Comparison of ENCODE assay signal across 8 cellular contexts in the genomic region with DNA sequence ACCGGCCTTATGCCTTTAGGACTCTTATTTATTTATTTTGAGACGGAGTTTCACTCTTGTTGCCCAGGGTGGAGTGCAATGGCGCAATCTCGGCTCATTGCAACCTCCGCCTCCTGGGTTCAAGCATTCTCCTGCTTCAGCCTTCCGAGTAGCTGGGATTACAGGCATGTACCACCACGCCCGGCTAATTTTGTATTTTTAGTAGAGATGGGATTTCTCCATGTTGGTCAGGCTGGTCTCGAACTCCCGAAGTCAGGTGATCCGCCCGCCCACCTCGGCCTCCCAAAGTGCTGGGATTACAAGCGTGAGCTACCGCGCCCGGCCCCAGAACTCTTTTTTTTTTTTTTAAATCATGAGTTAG. TPM values are rescaled to one million over a fixed set of nuclear protein-coding genes. Genes with fewer than 3 reads are reported as not detected.
DNase-seq lines count a peak whose midpoint lies in the region; ATAC-seq and TF ChIP-seq lines count a peak whose summit lies in the region.
"Not testable (repeated sequence)": the region's sequence is repeated elsewhere in the genome, so short reads cannot be mapped to it uniquely, and the experiment has no call there.

No MANE protein-coding gene starts in this region.

- not testable (repeated sequence) for H3K9me3 ChIP-seq in Panc1 (ENCODE audit: control insufficient read depth, insufficient read depth, low read depth, low read length); mucosa of stomach (ENCODE audit: control insufficient read depth, low read length); vagina

- TSS peak; percentile 98 for BruUV-seq in Panc1 (replicated peaks; lab: Mats Ljungman, UMichigan)

- peaks cover 25% of the 10 kb centered on the region for H3K4me1 Mint-ChIP-seq in activated T-helper 2 cell treated with anti-CD3 and anti-CD28 coated beads, Interferon-gamma antibody, Interleukin-2, Interleukin-4, amounts not matched to agents 10 μg/mL and 5 μg/mL and 100 μg/mL, durations not matched to agents 14 hours and 24 hours and 36 hours (ENCODE audit: low read depth)

- peak overlapping the region; percentile 87 for H3K27ac Mint-ChIP-seq in activated T-helper 2 cell treated with anti-CD3 and anti-CD28 coated beads, Interferon-gamma antibody, Interleukin-2, Interleukin-4, amounts not matched to agents 10 μg/mL and 5 μg/mL and 100 μg/mL, durations not matched to agents 14 hours and 24 hours and 36 hours

- not testable (repeated sequence) for DNase-seq in GM12865 (ENCODE audit: low read depth); Panc1 (ENCODE audit: low read depth, low spot score); activated T-helper 2 cell treated with anti-CD3 and anti-CD28 coated beads, Interferon-gamma antibody, Interleukin-2, Interleukin-4, amounts not matched to agents 10 μg/mL and 5 μg/mL and 100 μg/mL, durations not matched to agents 14 hours and 24 hours and 36 hours (ENCODE audit: low spot score); coronary artery (ENCODE audit: low spot score); skeletal muscle cell (ENCODE audit: low read depth); vagina (ENCODE audit: extremely low spot score in 2 of 2)
- DNase-seq in left ventricle myocardium superior: peak; percentile 40

- H3K4me1 ChIP-seq in Panc1 (ENCODE audit: control insufficient read depth, insufficient read depth, low read length): not testable (repeated sequence)
- H3K4me1 ChIP-seq in mucosa of stomach (ENCODE audit: control insufficient read depth, insufficient read depth, low read length) (peaks cover 17% of the 10 kb centered on the region), vagina (peaks cover 35% of the 10 kb centered on the region)

- peak overlapping the region; percentile 91 for H3K9ac ChIP-seq in mucosa of stomach (ENCODE audit: low read length)

- TF ChIP-seq CTCF in GM12865 (IDR thresholded peaks at IDR 0.05; ENCODE audit: insufficient read depth, low read depth, low read length, missing control alignments); Panc1 (IDR thresholded peaks at IDR 0.05); coronary artery (IDR thresholded peaks at IDR 0.05); vagina (IDR thresholded peaks at IDR 0.05): not testable (repeated sequence)

- H3K27me3 Mint-ChIP-seq in activated T-helper 2 cell treated with anti-CD3 and anti-CD28 coated beads, Interferon-gamma antibody, Interleukin-2, Interleukin-4, amounts not matched to agents 10 μg/mL and 5 μg/mL and 100 μg/mL, durations not matched to agents 14 hours and 24 hours and 36 hours (ENCODE audit: low read depth): not testable (repeated sequence)

- H3K4me3 Mint-ChIP-seq in activated T-helper 2 cell treated with anti-CD3 and anti-CD28 coated beads, Interferon-gamma antibody, Interleukin-2, Interleukin-4, amounts not matched to agents 10 μg/mL and 5 μg/mL and 100 μg/mL, durations not matched to agents 14 hours and 24 hours and 36 hours (ENCODE audit: low read depth): peak overlapping the region; percentile 85

- in situ Hi-C loops in Panc1 (cut with HindIII; ENCODE audit: low pct_unique_long_range_greater_than_20kb, low sequenced_read_pairs): not testable (repeated sequence)

- intact Hi-C loops in Panc1 (cut with micrococcal nuclease; ENCODE audit: unreplicated experiment); activated T-helper 2 cell treated with anti-CD3 and anti-CD28 coated beads, Interferon-gamma antibody, Interleukin-2, Interleukin-4, amounts not matched to agents 10 μg/mL and 5 μg/mL and 100 μg/mL, durations not matched to agents 14 hours and 24 hours and 36 hours (cut with micrococcal nuclease); left ventricle myocardium superior (cut with micrococcal nuclease); vagina (cut with DNase I): not testable (repeated sequence)

- not testable (repeated sequence) for TF ChIP-seq POLR2A in vagina (IDR thresholded peaks at IDR 0.05)

- H3K4me3 ChIP-seq in GM12865 (ENCODE audit: low read depth, low read length) (peak overlapping the region; percentile 99), Panc1 (ENCODE audit: low read depth in 2 of 2, low read length in 2 of 2) (peak overlapping the region; percentile 60 to 76), coronary artery (peak overlapping the region; percentile 95), mucosa of stomach (ENCODE audit: low read length) (peak overlapping the region; percentile 31), skeletal muscle cell (ENCODE audit: low read depth, low read length) (peak overlapping the region; percentile 77), vagina (peak overlapping the region; percentile 72 to 95)

- CTCF ChIA-PET in Panc1 (lab: Charles Lee): not testable (repeated sequence)

- not testable (repeated sequence) for ATAC-seq in Panc1, left ventricle myocardium superior

- not testable (repeated sequence) for H3K36me3 ChIP-seq in Panc1 (ENCODE audit: control insufficient read depth, insufficient read depth, low read length); mucosa of stomach (ENCODE audit: control insufficient read depth, insufficient read depth, low read length); vagina

- POLR2A ChIA-PET in Panc1 (lab: Charles Lee): interaction anchor here (0.6 to 0.7 kb wide), 9 partner anchors 9 to 164 kb away, joined by 3 to 21 read pairs (median 5); no protein-coding TSS in a partner anchor

- H3K27me3 ChIP-seq in Panc1 (ENCODE audit: control insufficient read depth, insufficient read depth, low read length); mucosa of stomach (ENCODE audit: control insufficient read depth, insufficient read depth, low read length); vagina: not testable (repeated sequence)

- H3K27ac ChIP-seq in Panc1 (ENCODE audit: low read length): peak overlapping the region; percentile 73
- peak overlapping the region; percentile 98 to 99 for H3K27ac ChIP-seq in coronary artery
- H3K27ac ChIP-seq in vagina: peak overlapping the region; percentile 95

- H3K36me3 Mint-ChIP-seq in activated T-helper 2 cell treated with anti-CD3 and anti-CD28 coated beads, Interferon-gamma antibody, Interleukin-2, Interleukin-4, amounts not matched to agents 10 μg/mL and 5 μg/mL and 100 μg/mL, durations not matched to agents 14 hours and 24 hours and 36 hours (ENCODE audit: low read depth): peaks cover 18% of the 10 kb centered on the region

- H3K9me3 Mint-ChIP-seq in activated T-helper 2 cell treated with anti-CD3 and anti-CD28 coated beads, Interferon-gamma antibody, Interleukin-2, Interleukin-4, amounts not matched to agents 10 μg/mL and 5 μg/mL and 100 μg/mL, durations not matched to agents 14 hours and 24 hours and 36 hours: peaks cover 11% of the 10 kb centered on the region

RNA-seq across cellular contexts. Expression of a gene that starts 0.6 kb away (rescaled TPM):
- total RNA-seq in Panc1 (2021; ENCODE audit: unreplicated experiment): 16.8 TPM
- polyA plus RNA-seq in Panc1 (2012; ENCODE audit: insufficient read length): 8.9 TPM
- total RNA-seq in activated T-helper 2 cell treated with anti-CD3 and anti-CD28 coated beads, Interferon-gamma antibody, Interleukin-2, Interleukin-4, amounts not matched to agents 10 μg/mL and 5 μg/mL and 100 μg/mL, durations not matched to agents 14 hours and 24 hours and 36 hours: 23.8 and 26.2 TPM in 2 replicates
- total RNA-seq in left ventricle myocardium superior: 22.2 TPM
- total RNA-seq in vagina: 51.6 TPM

Comparison
In these comparisons a context has a peak if more than half of its experiments do, and no peak if none do; other contexts are left out.
1. H3K4me3 ChIP-seq: peak in every context shown above with its lines; median percentile 99 in GM12865; 95 in coronary artery; 84 in vagina; 77 in skeletal muscle cell; 68 in Panc1; 31 in mucosa of stomach.